Comparison of ENCODE assay signal across 12 cellular contexts in genomic region chr17:79027925-79028491, GRCh38. TPM values are rescaled to one million over a fixed set of nuclear protein-coding genes. Genes with fewer than 3 reads are reported as not detected.
DNase-seq lines count a peak whose midpoint lies in the region; ATAC-seq, FAIRE-seq and TF ChIP-seq lines count a peak whose summit lies in the region.
"Had no signal": no experiment of that assay in that cellular context is flagged by ENCODE, and none has a peak within 500 bp of the region (broad histone marks: within the 10 kb centered on the region; RNA-seq: fewer than 3 reads in every experiment).

No MANE protein-coding gene starts in this region.

- FAIRE-seq in kidney (lab: Jason Lieb, UNC) = no peak

- ATAC-seq in stimulated activated memory B cell treated with anti-CD40 and anti-IgM and Interleukin-4, amounts not matched to agents 10 μg/mL and 1 μg/mL and 100 μg/mL, for 72 hours = peak; percentile 29
- ATAC-seq in GM19463 (IDR thresholded peaks at IDR 0.05; ENCODE audit: unreplicated experiment) = no peak

- H3K4me1 ChIP-seq in kidney (ENCODE audit: control insufficient read depth in 1 of 2, insufficient read depth in 1 of 2, low read depth in 1 of 2, low read length in 2 of 2) = peaks cover 6 to 39% of the 10 kb centered on the region in 2 donors

- no peaks in the 10 kb centered on the region for H3K36me3 ChIP-seq in kidney (ENCODE audit: control insufficient read depth in 1 of 2, insufficient read depth in 2 of 2, low read length in 2 of 2)
- H3K36me3 ChIP-seq: neural progenitor cell had no signal

- peaks cover 43% of the 10 kb centered on the region for H3K4me1 Mint-ChIP-seq in HFFc6 (ENCODE audit: low read depth)
- peaks cover 18% of the 10 kb centered on the region for H3K4me1 Mint-ChIP-seq in stimulated activated memory B cell treated with anti-CD40 and anti-IgM and Interleukin-4, amounts not matched to agents 10 μg/mL and 1 μg/mL and 100 μg/mL, for 72 hours

- H3K36me3 Mint-ChIP-seq in HFFc6 (ENCODE audit: low read depth) = peaks cover 4% of the 10 kb centered on the region; the same call in 1 of the 2 replicates
- no peaks in the 10 kb centered on the region for H3K36me3 Mint-ChIP-seq in stimulated activated memory B cell treated with anti-CD40 and anti-IgM and Interleukin-4, amounts not matched to agents 10 μg/mL and 1 μg/mL and 100 μg/mL, for 72 hours
- H3K36me3 Mint-ChIP-seq: activated naive CD8-positive, alpha-beta T cell treated with anti-CD3 and anti-CD28 coated beads, Interleukin-2, amount 10 ng/mL, durations not matched to agents 7 days and 5 days; neural progenitor cell had no signal

- no peaks in the 10 kb centered on the region for H3K9me3 Mint-ChIP-seq in HFFc6
- H3K9me3 Mint-ChIP-seq in stimulated activated memory B cell treated with anti-CD40 and anti-IgM and Interleukin-4, amounts not matched to agents 10 μg/mL and 1 μg/mL and 100 μg/mL, for 72 hours = no peaks in the 10 kb centered on the region
- H3K9me3 Mint-ChIP-seq: activated naive CD8-positive, alpha-beta T cell treated with anti-CD3 and anti-CD28 coated beads, Interleukin-2, amount 10 ng/mL, durations not matched to agents 7 days and 5 days; neural progenitor cell had no signal

- H3K9ac ChIP-seq in kidney (ENCODE audit: low read length in 2 of 2) = peak overlapping the region in 1 of 2 donors; percentile 21
- H3K9ac ChIP-seq: neural progenitor cell had no signal

- peaks cover 2% of the 10 kb centered on the region for H3K27me3 Mint-ChIP-seq in HFFc6 (ENCODE audit: insufficient read depth)
- peaks cover 84% of the 10 kb centered on the region for H3K27me3 Mint-ChIP-seq in stimulated activated memory B cell treated with anti-CD40 and anti-IgM and Interleukin-4, amounts not matched to agents 10 μg/mL and 1 μg/mL and 100 μg/mL, for 72 hours

- peak overlapping the region; percentile 72; the same call in 1 of the 2 replicates for H3K4me3 Mint-ChIP-seq in HFFc6
- no peak overlapping the region for H3K4me3 Mint-ChIP-seq in stimulated activated memory B cell treated with anti-CD40 and anti-IgM and Interleukin-4, amounts not matched to agents 10 μg/mL and 1 μg/mL and 100 μg/mL, for 72 hours
- H3K4me3 Mint-ChIP-seq: activated naive CD8-positive, alpha-beta T cell treated with anti-CD3 and anti-CD28 coated beads, Interleukin-2, amount 10 ng/mL, durations not matched to agents 7 days and 5 days; neural progenitor cell had no signal

- H3K27ac Mint-ChIP-seq in HFFc6 = peak overlapping the region; percentile 92; the same call in 1 of the 2 replicates
- H3K27ac Mint-ChIP-seq in stimulated activated memory B cell treated with anti-CD40 and anti-IgM and Interleukin-4, amounts not matched to agents 10 μg/mL and 1 μg/mL and 100 μg/mL, for 72 hours = no peak overlapping the region
- H3K27ac Mint-ChIP-seq: activated naive CD8-positive, alpha-beta T cell treated with anti-CD3 and anti-CD28 coated beads, Interleukin-2, amount 10 ng/mL, durations not matched to agents 7 days and 5 days; neural progenitor cell had no signal

- DNase-seq in HFFc6 (no peak), astrocyte of the hippocampus (ENCODE audit: low read depth, low spot score) (peak; percentile 58), kidney (peak; percentile 80), cerebellum (ENCODE audit: low spot score) (no peak), NCI-H187 treated with DMSO at 0.1 percent for 48 hours (lab: John Stamatoyannopoulos, UW) (no peak), superior temporal gyrus (ENCODE audit: extremely low spot score) (no peak)
- DNase-seq: activated CD4-positive, alpha-beta T cell treated with anti-CD3 and anti-CD28 coated beads for 1 hour; activated naive CD8-positive, alpha-beta T cell treated with anti-CD3 and anti-CD28 coated beads, Interleukin-2, amount 10 ng/mL, durations not matched to agents 7 days and 5 days; KG1 had no signal

- H3K27ac ChIP-seq in kidney (ENCODE audit: low read depth in 2 of 2, low read length in 2 of 2) = peak overlapping the region; percentile 26 to 41
- H3K27ac ChIP-seq: neural progenitor cell had no signal

- H3K4me3 ChIP-seq in kidney (ENCODE audit: low read length in 2 of 2) = peak overlapping the region in 1 of 2 donors; percentile 17
- H3K4me3 ChIP-seq: neural progenitor cell had no signal

- intact Hi-C loops in kidney (cut with DNase I) = no loop called here

- no peak for TF ChIP-seq CTCF in HFFc6 (IDR thresholded peaks at IDR 0.05)
- TF ChIP-seq CTCF in kidney (IDR thresholded peaks at IDR 0.05; ENCODE audit: borderline replicate concordance, extremely low read depth, insufficient read depth) = no peak

- no peaks in the 10 kb centered on the region for H3K9me3 ChIP-seq in kidney (ENCODE audit: control insufficient read depth in 1 of 2, low read length in 2 of 2)

RNA-seq across cellular contexts. Expression of gene C1QTNF1, which starts 4.0 kb away (rescaled TPM):
- total RNA-seq in HFFc6 (2021; fragmentation: NEBNext Ultra II Directional; extraction: Animal tissue kit (Norgen Biotek cat#: 25700)) = 10 to 100 TPM in 2 of 6 experiments, 1 to 10 TPM in 4; 8.0 to 15.0 (median 8.6) TPM
- total RNA-seq in kidney = 65.2 TPM
- 18.0 TPM for polyA plus RNA-seq in kidney (ENCODE audit: insufficient read depth, low read depth, low replicate concordance)
- total RNA-seq in cerebellum = 0.73 TPM
- total RNA-seq: activated naive CD8-positive, alpha-beta T cell treated with anti-CD3 and anti-CD28 coated beads, Interleukin-2, amount 10 ng/mL, durations not matched to agents 7 days and 5 days had no signal

RNA-seq across cellular contexts. Expression of gene CANT1, which starts 18.4 kb away (rescaled TPM):
- 100 to 1,000 TPM in 2 of 6 experiments, 10 to 100 TPM in 4; 84.2 to 103 (median 92.4) TPM for total RNA-seq in HFFc6 (2021; fragmentation: NEBNext Ultra II Directional; extraction: Animal tissue kit (Norgen Biotek cat#: 25700))
- total RNA-seq in kidney (56.6 TPM), cerebellum (17.7 TPM)
- polyA plus RNA-seq in kidney (ENCODE audit: insufficient read depth, low read depth, low replicate concordance) = 23.0 TPM

RNA-seq across cellular contexts. Expression of gene ENGASE, which starts 46.6 kb away (rescaled TPM):
- 10 to 100 TPM; 11.1 to 13.8 (median 11.8) TPM for total RNA-seq in HFFc6 (2021; fragmentation: NEBNext Ultra II Directional; extraction: Animal tissue kit (Norgen Biotek cat#: 25700))
- total RNA-seq in kidney = 49.3 TPM
- polyA plus RNA-seq in kidney (ENCODE audit: insufficient read depth, low read depth, low replicate concordance) = 14.3 TPM
- total RNA-seq in cerebellum = 12.5 TPM

RNA-seq across cellular contexts. Expression of gene LGALS3BP, which starts 48.3 kb away (rescaled TPM):
- 10 to 100 TPM; 31.1 to 46.4 (median 43.4) TPM for total RNA-seq in HFFc6 (2021; fragmentation: NEBNext Ultra II Directional; extraction: Animal tissue kit (Norgen Biotek cat#: 25700))
- total RNA-seq in kidney (240 TPM), cerebellum (44.1 TPM)
- 310 TPM for polyA plus RNA-seq in kidney (ENCODE audit: insufficient read depth, low read depth, low replicate concordance)

Comparison
In these comparisons a context has a peak if more than half of its experiments do, and no peak if none do; other contexts are left out.
1. DNase-seq: peak in astrocyte of the hippocampus (single experiment) and kidney (single experiment); none in HFFc6 (single experiment), cerebellum (single experiment), NCI-H187 treated with DMSO at 0.1 percent for 48 hours (single experiment) and superior temporal gyrus (single experiment).